ENCODE assay signal across 14 cellular contexts in genomic region chr21:14591277-14591876, GRCh38. TPM values are rescaled to one million over a fixed set of nuclear protein-coding genes. Genes with fewer than 3 reads are reported as not detected.
DNase-seq lines count a peak whose midpoint lies in the region; ATAC-seq lines count a peak whose summit lies in the region.
"Had no signal": no experiment of that assay in that cellular context is flagged by ENCODE, and none has a peak within 500 bp of the region (broad histone marks: within the 10 kb centered on the region; RNA-seq: fewer than 3 reads in every experiment).

No MANE protein-coding gene starts in this region.

- no peak overlapping the region for H3K27ac ChIP-seq in GM23248
- H3K27ac ChIP-seq: SJSA1 had no signal

- no peak overlapping the region for H2AFZ ChIP-seq in GM23248

- H3K9me2 ChIP-seq in GM23248 (ENCODE audit: insufficient read depth), result no peaks in the 10 kb centered on the region

- in situ Hi-C loops in GM23248 (cut with MboI), result no loop called here

- CTCF ChIA-PET in activated CD4-positive, alpha-beta T cell treated with anti-CD3 and anti-CD28 coated beads for 36 hours (lab: Charles Lee), result interaction anchor here (1.0 to 2.2 kb wide), 4 partner anchors 10 to 67 kb away, joined by 4 to 7 read pairs (median 6); no protein-coding TSS in a partner anchor

- H3K27me3 Mint-ChIP-seq in activated CD4-positive, alpha-beta T cell treated with anti-CD3 and anti-CD28 coated beads for 36 hours, result no peaks in the 10 kb centered on the region
- no peaks in the 10 kb centered on the region for H3K27me3 Mint-ChIP-seq in activated naive CD8-positive, alpha-beta T cell treated with anti-CD3 and anti-CD28 coated beads, Interleukin-2, amount 50 U/mL, for 24 hours

- no peaks in the 10 kb centered on the region for H3K36me3 ChIP-seq in GM23248 (ENCODE audit: low read depth)
- H3K36me3 ChIP-seq: SJSA1 had no signal

- no peaks in the 10 kb centered on the region for H3K79me2 ChIP-seq in GM23248 (ENCODE audit: insufficient read depth)

- no peak overlapping the region for H3K4me2 ChIP-seq in GM23248 (ENCODE audit: unreplicated experiment)

- POLR2A ChIA-PET in activated CD4-positive, alpha-beta T cell treated with anti-CD3 and anti-CD28 coated beads for 36 hours (lab: Charles Lee), result no interaction called here

- H4K20me1 ChIP-seq in GM23248 (ENCODE audit: insufficient read depth), result no peaks in the 10 kb centered on the region

- no peak overlapping the region for H3K4me3 Mint-ChIP-seq in activated CD4-positive, alpha-beta T cell treated with anti-CD3 and anti-CD28 coated beads for 36 hours
- peak overlapping the region; percentile 2 for H3K4me3 Mint-ChIP-seq in activated naive CD8-positive, alpha-beta T cell treated with anti-CD3 and anti-CD28 coated beads, Interleukin-2, amount 50 U/mL, for 24 hours

- no peak overlapping the region for H3K4me3 ChIP-seq in GM23248
- H3K4me3 ChIP-seq: SJSA1, skin epidermis had no signal

- no peak for DNase-seq in activated CD4-positive, alpha-beta T cell treated with anti-CD3 and anti-CD28 coated beads for 36 hours
- DNase-seq in activated CD4-positive, alpha-beta T cell treated with anti-CD3 and anti-CD28 coated beads, Interleukin-2, amount 50 U/mL, for 4 hours, result no peak
- DNase-seq in activated naive CD8-positive, alpha-beta T cell treated with anti-CD3 and anti-CD28 coated beads, Interleukin-2, amount 50 U/mL, for 24 hours, result no peak
- DNase-seq in renal cortical epithelial cell (ENCODE audit: low read depth), result peak; percentile 9
- no peak for DNase-seq in stimulated activated naive CD4-positive, alpha-beta T cell treated with Interleukin-2 at 50 U/mL for 16 hours (lab: John Stamatoyannopoulos, UW)
- no peak for DNase-seq in iPS-NIHi7 (ENCODE audit: extremely low spot score)
- no peak for DNase-seq in GM23248
- DNase-seq: ACHN, kidney had no signal

- H3K9ac ChIP-seq in GM23248, result no peak overlapping the region

- peak overlapping the region; percentile 32 for H3K27ac Mint-ChIP-seq in activated CD4-positive, alpha-beta T cell treated with anti-CD3 and anti-CD28 coated beads for 36 hours
- peak overlapping the region; percentile 79 for H3K27ac Mint-ChIP-seq in activated naive CD8-positive, alpha-beta T cell treated with anti-CD3 and anti-CD28 coated beads, Interleukin-2, amount 50 U/mL, for 24 hours

- H3K9me3 ChIP-seq in GM23248 (ENCODE audit: low read depth), result no peaks in the 10 kb centered on the region
- H3K9me3 ChIP-seq: SJSA1 had no signal

- peaks cover 26% of the 10 kb centered on the region for H3K4me1 Mint-ChIP-seq in activated CD4-positive, alpha-beta T cell treated with anti-CD3 and anti-CD28 coated beads for 36 hours
- peaks cover 33% of the 10 kb centered on the region for H3K4me1 Mint-ChIP-seq in activated naive CD8-positive, alpha-beta T cell treated with anti-CD3 and anti-CD28 coated beads, Interleukin-2, amount 50 U/mL, for 24 hours

- H3K27me3 ChIP-seq in GM23248 (replicated peaks; ENCODE audit: insufficient read depth), result no peaks in the 10 kb centered on the region
- H3K27me3 ChIP-seq: SJSA1 had no signal

- peak; percentile 62 for ATAC-seq in activated CD4-positive, alpha-beta T cell treated with anti-CD3 and anti-CD28 coated beads for 36 hours
- ATAC-seq in HG02885 (IDR thresholded peaks at IDR 0.05; ENCODE audit: poor library complexity, unreplicated experiment), result peak; percentile 53
- peak; percentile 42 for ATAC-seq in activated naive CD8-positive, alpha-beta T cell treated with anti-CD3 and anti-CD28 coated beads, Interleukin-2, amount 50 U/mL, for 24 hours

- peaks cover 5% of the 10 kb centered on the region for H3K36me3 Mint-ChIP-seq in activated CD4-positive, alpha-beta T cell treated with anti-CD3 and anti-CD28 coated beads for 36 hours (ENCODE audit: low read depth)
- H3K36me3 Mint-ChIP-seq in activated naive CD8-positive, alpha-beta T cell treated with anti-CD3 and anti-CD28 coated beads, Interleukin-2, amount 50 U/mL, for 24 hours (ENCODE audit: low read depth), result peaks cover 6% of the 10 kb centered on the region

- H3K4me1 ChIP-seq in GM23248 (ENCODE audit: insufficient read depth), result no peaks in the 10 kb centered on the region
- H3K4me1 ChIP-seq: SJSA1 had no signal

- intact Hi-C loops in activated CD4-positive, alpha-beta T cell treated with anti-CD3 and anti-CD28 coated beads for 36 hours (cut with DNase I, micrococcal nuclease), result loop anchor here (2.0 to 5.0 kb wide), 4 partner anchors 41 to 139 kb away; partner anchors contain the start of gene SAMSN1 (in 1 of the 2)

- 62 to 67% methylated on average over 1 of the region's 1 CpG for WGBS in GM23248 (ENCODE audit: low coverage in 1 of 2, low lambda C conversion rate in 2 of 2, missing lambda C conversion rate in 2 of 2), 2 experiments

- H3F3A ChIP-seq in GM23248 (ENCODE audit: insufficient read depth), result no peaks in the 10 kb centered on the region

- H3K9me3 Mint-ChIP-seq in activated CD4-positive, alpha-beta T cell treated with anti-CD3 and anti-CD28 coated beads for 36 hours (ENCODE audit: low read depth), result peaks cover 7% of the 10 kb centered on the region
- H3K9me3 Mint-ChIP-seq in activated naive CD8-positive, alpha-beta T cell treated with anti-CD3 and anti-CD28 coated beads, Interleukin-2, amount 50 U/mL, for 24 hours, result peaks cover 22% of the 10 kb centered on the region

RNA-seq across cellular contexts. Expression of gene SAMSN1, which starts 45.3 kb away (rescaled TPM):
- total RNA-seq in activated CD4-positive, alpha-beta T cell treated with anti-CD3 and anti-CD28 coated beads for 36 hours, result 10 to 100 TPM; 39.8 to 43.5 TPM
- total RNA-seq in renal cortical epithelial cell, result 0.35 TPM in 1 of 2 replicates, not detected in the other
- not detected in 2 replicates for total RNA-seq in GM23248 (2014; rRNA removed; shearing (Covaris generic))
- polyA plus RNA-seq in GM23248 (2016; fragmentation: Nextera tagmentation; extraction: Ambion mirVana), result not detected in 2 replicates
- total RNA-seq: Daoy, LHCN-M2, SJSA1 had no signal

Comparison
In these comparisons a context has a peak if more than half of its experiments do, and no peak if none do; other contexts are left out.
1. RNA of gene SAMSN1, which starts 45.3 kb away (total RNA-seq): 39.8 to 43.5 TPM in activated CD4-positive, alpha-beta T cell treated with anti-CD3 and anti-CD28 coated beads for 36 hours; 0.35 TPM in renal cortical epithelial cell and not detected in GM23248; every median in the first group is over 10 times any median in the second.
2. Peak in every context shown above with its lines, with median percentiles within 50 percentile points of each other: ATAC-seq.